8 cellular contexts compared by ENCODE assay signal in genomic region chr3:51966941-51967383, GRCh38. TPM values are rescaled to one million over a fixed set of nuclear protein-coding genes. Genes with fewer than 3 reads are reported as not detected.
DNase-seq lines count a peak whose midpoint lies in the region; ATAC-seq and TF ChIP-seq lines count a peak whose summit lies in the region.

No MANE protein-coding gene starts in this region.

- peaks cover 0 to 10% (median 0%) of the 10 kb centered on the region in 9 donors for H3K36me3 ChIP-seq in heart left ventricle
- H3K36me3 ChIP-seq in gastrocnemius medialis, result no peaks in the 10 kb centered on the region

- H3K27ac ChIP-seq in VCaP, result peak overlapping the region; percentile 90
- peak overlapping the region; percentile 69 to 98 (median 96) for H3K27ac ChIP-seq in heart left ventricle
- H3K27ac ChIP-seq in gastrocnemius medialis, result peak overlapping the region; percentile 90 to 100 (median 94)

- peak in 1 of 2 donors; percentile 49 for TF ChIP-seq POLR2A in heart left ventricle (IDR thresholded peaks at IDR 0.05)
- peak; percentile 73 to 76 for TF ChIP-seq POLR2A in gastrocnemius medialis (IDR thresholded peaks at IDR 0.05)

- TF ChIP-seq CTCF in VCaP (conservative IDR thresholded peaks at IDR 0.05) (no peak), heart left ventricle (IDR thresholded peaks at IDR 0.05) (no peak), gastrocnemius medialis (IDR thresholded peaks at IDR 0.05 in 4 of 5, conservative IDR thresholded peaks at IDR 0.05 in 1 of 5) (no peak)

- WGBS in heart left ventricle, 4 donors, result 2 to 7% (median 5%) methylated on average over 7 to 33 of the region's 33 CpGs

- in situ Hi-C loops in gastrocnemius medialis (cut with MboI; ENCODE audit: low sequenced_read_pairs in 4 of 4), result no loop called here

- DNase-seq in Right ventricle myocardium superior (no peak), left cardiac atrium (no peak), heart left ventricle (no peak), gastrocnemius medialis (no peak), occipital lobe (lab: John Stamatoyannopoulos, UW) (no peak), SW 1271 (lab: John Stamatoyannopoulos, UW) (no peak)

- H3K4me1 ChIP-seq in heart left ventricle (peaks cover 3 to 87% (median 44%) of the 10 kb centered on the region in 12 donors), gastrocnemius medialis (peaks cover 54 to 64% of the 10 kb centered on the region in 2 donors)

- ATAC-seq in Right ventricle myocardium superior (ENCODE audit: poor library complexity), result peak; percentile 0
- no peak for ATAC-seq in left cardiac atrium
- ATAC-seq in heart left ventricle, result peak in 3 of 4 donors; percentile 0 to 4 (median 2)
- peak; percentile 4 to 12 for ATAC-seq in gastrocnemius medialis
- ATAC-seq in HG02571 (IDR thresholded peaks at IDR 0.05; ENCODE audit: unreplicated experiment), result no peak

- intact Hi-C loops in Right ventricle myocardium superior (cut with DNase I) (no loop called here), left cardiac atrium (cut with DNase I) (no loop called here), heart left ventricle (cut with DNase I) (loop anchor here in 1 of 10 donors (10.0 kb wide), 1 partner anchor 1612 kb away; the partner anchor contains the start of genes CYB561D2, NPRL2 and TMEM115), gastrocnemius medialis (cut with DNase I; ENCODE audit: low total_unique reads) (loop anchor here (5.0 kb wide), 1 partner anchor 1195 kb away; the partner anchor contains the start of gene PRKCD)

- H3K9me3 ChIP-seq in heart left ventricle (no peaks in the 10 kb centered on the region), gastrocnemius medialis (no peaks in the 10 kb centered on the region)

- H3K27me3 ChIP-seq in heart left ventricle, result no peaks in the 10 kb centered on the region
- no peaks in the 10 kb centered on the region for H3K27me3 ChIP-seq in gastrocnemius medialis

- H3K4me3 ChIP-seq in heart left ventricle (peak overlapping the region; percentile 72 to 97 (median 84)), gastrocnemius medialis (peak overlapping the region; percentile 64 to 85 (median 76))

RNA-seq across cellular contexts. Expression of gene PCBP4, which starts 0.3 kb away (rescaled TPM):
- total RNA-seq in Right ventricle myocardium superior (64.1 TPM), left cardiac atrium (10 to 100 TPM; 49.1 to 68.3 TPM), heart left ventricle (100 to 1,000 TPM in 2 of 9 donors, 10 to 100 TPM in 7; 55.4 to 149 (median 63.9) TPM), gastrocnemius medialis (100 to 1,000 TPM; 184 to 320 (median 199) TPM), occipital lobe (42.7 TPM)
- 100 to 1,000 TPM in 1 of 2 donors, 10 to 100 TPM in 1; 64.8 to 101 TPM for polyA plus RNA-seq in heart left ventricle

RNA-seq across cellular contexts. Expression of gene ABHD14B, which starts 6.9 kb away (rescaled TPM):
- total RNA-seq in Right ventricle myocardium superior (12.6 TPM), left cardiac atrium (10 to 100 TPM; 22.0 to 22.1 TPM), heart left ventricle (10 to 100 TPM in 7 of 9 donors, 1 to 10 TPM in 2; 8.7 to 22.2 (median 12.3) TPM), gastrocnemius medialis (10 to 100 TPM; 11.2 to 21.0 (median 17.2) TPM), occipital lobe (1.9 TPM)
- polyA plus RNA-seq in heart left ventricle, result 10 to 100 TPM; 11.5 to 19.8 TPM

RNA-seq across cellular contexts. Expression of gene ABHD14A, which starts 7.9 kb away (rescaled TPM):
- total RNA-seq in Right ventricle myocardium superior (27.5 TPM), left cardiac atrium (10 to 100 TPM; 18.1 to 18.3 TPM), heart left ventricle (10 to 100 TPM; 17.7 to 51.4 (median 22.1) TPM), gastrocnemius medialis (10 to 100 TPM in 3 of 4 donors, 1 to 10 TPM in 1; 8.7 to 37.9 (median 29.9) TPM), occipital lobe (20.6 TPM)
- 10 to 100 TPM; 21.7 to 70.3 TPM for polyA plus RNA-seq in heart left ventricle

RNA-seq across cellular contexts. Expression of gene GPR62, which starts 11.8 kb away (rescaled TPM):
- total RNA-seq in Right ventricle myocardium superior, result not detected
- under 1 TPM in 1 of 2 donors, not detected in 1; 0.53 TPM for total RNA-seq in left cardiac atrium
- under 1 TPM in 5 of 9 donors, not detected in 4; 0.13 to 0.27 (median 0.21) TPM for total RNA-seq in heart left ventricle
- under 1 TPM; 0.06 to 0.11 TPM for polyA plus RNA-seq in heart left ventricle
- total RNA-seq in gastrocnemius medialis, result 1 to 10 TPM in 1 of 4 donors, under 1 TPM in 3; 0.18 to 2.5 (median 0.37) TPM
- total RNA-seq in occipital lobe, result 0.62 TPM

RNA-seq across cellular contexts. Expression of gene ACY1, which starts 16.4 kb away (rescaled TPM):
- total RNA-seq in Right ventricle myocardium superior (23.2 TPM), left cardiac atrium (10 to 100 TPM; 21.8 to 24.8 TPM), heart left ventricle (10 to 100 TPM; 14.8 to 45.3 (median 27.7) TPM), gastrocnemius medialis (10 to 100 TPM; 33.5 to 79.3 (median 43.2) TPM), occipital lobe (2.8 TPM)
- polyA plus RNA-seq in heart left ventricle, result 10 to 100 TPM; 18.3 to 21.2 TPM

Comparison
In these comparisons a context has a peak if more than half of its experiments do, and no peak if none do; other contexts are left out.
1. ATAC-seq: peak in Right ventricle myocardium superior (single experiment), heart left ventricle (3 of 4) and gastrocnemius medialis (2 of 2); none in left cardiac atrium (0 of 2) and HG02571 (single experiment).
2. Peak in every context shown above with its lines, with median percentiles within 50 percentile points of each other: H3K27ac ChIP-seq.